ENCODE assay signal across 12 cellular contexts in genomic region chr3:107367353-107367752, GRCh38. TPM values are rescaled to one million over a fixed set of nuclear protein-coding genes. Genes with fewer than 3 reads are reported as not detected.
DNase-seq lines count a peak whose midpoint lies in the region; ATAC-seq, FAIRE-seq and TF ChIP-seq lines count a peak whose summit lies in the region.
"Had no signal": no experiment of that assay in that cellular context is flagged by ENCODE, and none has a peak within 500 bp of the region (broad histone marks: within the 10 kb centered on the region; RNA-seq: fewer than 3 reads in every experiment).

No MANE protein-coding gene starts in this region.

- no peak for TF ChIP-seq CTCF in HepG2 (CRISPR knock-in tag; IDR thresholded peaks at IDR 0.05)
- TF ChIP-seq CTCF in right lobe of liver (IDR thresholded peaks at IDR 0.05), result no peak
- TF ChIP-seq CTCF in PC-3 (conservative IDR thresholded peaks at IDR 0.05; ENCODE audit: low read depth, low read length), result no peak
- no peak for TF ChIP-seq CTCF in epithelial cell of esophagus (IDR thresholded peaks at IDR 0.05; ENCODE audit: insufficient read depth, low read depth, low read length, missing control alignments)
- no peak for TF ChIP-seq CTCF in psoas muscle (IDR thresholded peaks at IDR 0.05)

- CTCF ChIA-PET in HepG2 (lab: Yijun Ruan, JAX; ENCODE audit: low intra/inter-chr PET ratio, low total read pairs), result no interaction called here
- CTCF ChIA-PET in PC-3 (lab: Charles Lee), result interaction anchor here (1.1 kb wide), 1 partner anchor 95 kb away, joined by 3 read pairs; no protein-coding TSS in a partner anchor

- no peak overlapping the region for H3K27ac ChIP-seq in HepG2 (ENCODE audit: extremely low read length, insufficient read depth, low read length)
- no peak overlapping the region for H3K27ac ChIP-seq in right lobe of liver
- H3K27ac ChIP-seq in PC-3 (ENCODE audit: low read length), result peak overlapping the region; percentile 70
- H3K27ac ChIP-seq in psoas muscle, result no peak overlapping the region
- H3K27ac ChIP-seq: left ventricle myocardium inferior had no signal

- TF ChIP-seq EP300 in HepG2 (IDR thresholded peaks at IDR 0.05; ENCODE audit: low read depth in 2 of 2, low read length in 2 of 2) (no peak), HepG2 (CRISPR knock-in tag; IDR thresholded peaks at IDR 0.05; ENCODE audit: borderline replicate concordance) (no peak)

- H3F3A ChIP-seq in PC-3 (ENCODE audit: low read length, unreplicated experiment), result no peaks in the 10 kb centered on the region

- no peak for TF ChIP-seq RAD21 in HepG2 (CRISPR knock-in tag; IDR thresholded peaks at IDR 0.05)

- no peak for FAIRE-seq in HepG2 (lab: Jason Lieb, UNC)

- H3K36me3 ChIP-seq in HepG2 (replicated peaks in 1 of 2; ENCODE audit: control insufficient read depth in 1 of 2, insufficient read depth in 2 of 2, low read length in 2 of 2) (no peaks in the 10 kb centered on the region), right lobe of liver (no peaks in the 10 kb centered on the region), PC-3 (ENCODE audit: low read depth, low read length) (no peaks in the 10 kb centered on the region), psoas muscle (ENCODE audit: insufficient read depth in 1 of 2, low read depth in 1 of 2) (no peaks in the 10 kb centered on the region)
- H3K36me3 ChIP-seq: left ventricle myocardium inferior had no signal

- POLR2A ChIA-PET in HepG2 (lab: Yijun Ruan, JAX), result no interaction called here
- POLR2A ChIA-PET in PC-3 (lab: Charles Lee; ENCODE audit: unreplicated experiment), result interaction anchor here (0.7 kb wide), 1 partner anchor 53 kb away, joined by 4 read pairs; no protein-coding TSS in a partner anchor

- DNase-seq in HepG2 (ENCODE audit: low spot score), result no peak
- no peak for DNase-seq in right lobe of liver
- peak; percentile 95 for DNase-seq in PC-3
- DNase-seq in epithelial cell of esophagus (ENCODE audit: low read depth), result peak; percentile 83
- DNase-seq in psoas muscle, result no peak
- no peak for DNase-seq in DMS 273 (lab: John Stamatoyannopoulos, UW; ENCODE audit: unreplicated experiment)
- DNase-seq: activated naive CD8-positive, alpha-beta T cell treated with anti-CD3 and anti-CD28 coated beads, Interleukin-2, amount 10 ng/mL, durations not matched to agents 7 days and 5 days; DMS 273 treated with DMSO at 0.1 percent for 48 hours; left ventricle myocardium inferior; stimulated activated CD4-positive, alpha-beta T cell treated with anti-CD3 and anti-CD28 coated beads, Interleukin-1b, Interleukin-23, amount 100 ng/mL, for 48 hours had no signal

- no peak overlapping the region for H3K4me2 ChIP-seq in HepG2 (ENCODE audit: low read depth, low read length)
- H3K4me2 ChIP-seq in PC-3 (ENCODE audit: low read length), result peak overlapping the region; percentile 51

- BruUV-seq in HepG2 (replicated peaks; lab: Mats Ljungman, UMichigan) (no TSS peak), PC-3 (replicated peaks; lab: Mats Ljungman, UMichigan) (no TSS peak)

- ATAC-seq in HepG2, result no peak
- no peak for ATAC-seq in right lobe of liver
- peak; percentile 86 for ATAC-seq in PC-3
- no peak for ATAC-seq in GM21381 (IDR thresholded peaks at IDR 0.05; ENCODE audit: unreplicated experiment)
- no peak for ATAC-seq in psoas muscle
- ATAC-seq in HG03039 (IDR thresholded peaks at IDR 0.05; ENCODE audit: unreplicated experiment), result no peak

- intact Hi-C loops in HepG2 (cut with micrococcal nuclease; ENCODE audit: unreplicated experiment), result no loop called here
- intact Hi-C loops in right lobe of liver (cut with DNase I), result no loop called here
- intact Hi-C loops in PC-3 (cut with micrococcal nuclease), result loop anchor here (5.0 kb wide), 1 partner anchor 160 kb away; no protein-coding TSS in a partner anchor
- intact Hi-C loops in psoas muscle (cut with DNase I), result no loop called here

- no peaks in the 10 kb centered on the region for H4K20me1 ChIP-seq in HepG2 (ENCODE audit: insufficient read depth, low read length)
- H4K20me1 ChIP-seq in PC-3 (ENCODE audit: low read length), result no peaks in the 10 kb centered on the region

- H3K79me2 ChIP-seq in HepG2 (ENCODE audit: insufficient read depth, low read length) (no peaks in the 10 kb centered on the region), PC-3 (ENCODE audit: low read length) (no peaks in the 10 kb centered on the region)

- H3K9ac ChIP-seq in HepG2 (ENCODE audit: insufficient read depth, low read depth, low read length) (no peak overlapping the region), PC-3 (ENCODE audit: low read length) (no peak overlapping the region)

- H3K9me3 ChIP-seq in HepG2 (ENCODE audit: low read length), result no peaks in the 10 kb centered on the region
- no peaks in the 10 kb centered on the region for H3K9me3 ChIP-seq in right lobe of liver
- no peaks in the 10 kb centered on the region for H3K9me3 ChIP-seq in PC-3 (ENCODE audit: low read length)
- H3K9me3 ChIP-seq in psoas muscle, result no peaks in the 10 kb centered on the region
- H3K9me3 ChIP-seq: left ventricle myocardium inferior had no signal

- no peaks in the 10 kb centered on the region for H3K9me2 ChIP-seq in PC-3 (replicated peaks; ENCODE audit: low read length)

- H3K4me1 ChIP-seq in HepG2 (ENCODE audit: insufficient read depth, low read length) (no peaks in the 10 kb centered on the region), right lobe of liver (no peaks in the 10 kb centered on the region), PC-3 (ENCODE audit: insufficient read depth, low read length) (peaks cover 21% of the 10 kb centered on the region), psoas muscle (no peaks in the 10 kb centered on the region)
- H3K4me1 ChIP-seq: left ventricle myocardium inferior had no signal

- H2AFZ ChIP-seq in HepG2 (ENCODE audit: low read length) (no peak overlapping the region), PC-3 (ENCODE audit: low read length) (peak overlapping the region; percentile 58)

- H3K4me3 ChIP-seq in HepG2 (replicated peaks in 1 of 3; ENCODE audit: insufficient read depth in 1 of 3, low read depth in 2 of 3, low read length in 3 of 3) (no peak overlapping the region), right lobe of liver (no peak overlapping the region), PC-3 (ENCODE audit: low read length) (peak overlapping the region; percentile 32; the same call in 1 of the 2 replicates), epithelial cell of esophagus (ENCODE audit: low read length) (no peak overlapping the region), psoas muscle (no peak overlapping the region)
- H3K4me3 ChIP-seq: left ventricle myocardium inferior had no signal

- in situ Hi-C loops in HepG2 (cut with HindIII; ENCODE audit: extremely low pct_ligation_motif_present, low pct_unique_long_range_greater_than_20kb), result no loop called here

- no peak for TF ChIP-seq POLR2A in HepG2 (IDR thresholded peaks at IDR 0.05; ENCODE audit: insufficient read depth in 1 of 2, low read depth in 2 of 2, low read length in 2 of 2)
- no peak for TF ChIP-seq POLR2A in right lobe of liver (IDR thresholded peaks at IDR 0.05)

- H3K27me3 ChIP-seq in HepG2 (ENCODE audit: control insufficient read depth in 1 of 2, insufficient read depth in 2 of 2, low read length in 2 of 2) (no peaks in the 10 kb centered on the region), right lobe of liver (no peaks in the 10 kb centered on the region), PC-3 (ENCODE audit: low read length) (no peaks in the 10 kb centered on the region), psoas muscle (ENCODE audit: insufficient read depth in 3 of 3, low read length in 2 of 3) (no peaks in the 10 kb centered on the region)

- WGBS in HepG2 (ENCODE audit: low lambda C conversion rate), result 48% methylated on average over 5 of the region's 5 CpGs
- 60% methylated on average over 5 of the region's 5 CpGs for whole genome bisulfite sequencing in right lobe of liver (ENCODE audit: insufficient coverage, low coverage, low lambda C conversion rate, missing lambda C conversion rate)
- 82 to 88% (median 83%) methylated on average over 5 of the region's 5 CpGs for WGBS in psoas muscle, 3 donors

TF ChIP-seq in HepG2, 621 proteins besides CTCF, POLR2A, EP300 and RAD21 (continues in another document):
- TF ChIP-seq MAFF (IDR thresholded peaks at IDR 0.05; ENCODE audit: low read depth, low read length) (0 out of 2 replicates have a peak, but pooled peaks have one; percentile 26), MAFK (conservative IDR thresholded peaks at IDR 0.05 in 1 of 2, IDR thresholded peaks at IDR 0.05 in 1 of 2; ENCODE audit: low read length in 2 of 2) (peak; percentile 41 to 66; a peak in 3 of 4 replicates)

RNA-seq across cellular contexts. Expression of gene CCDC54, which starts 9.9 kb away (rescaled TPM):
- not detected in 2 replicates for total RNA-seq in HepG2 (2016; rRNA removed; fragmentation: Illumina TruSeq; extraction: Trizol)
- not detected in 2 replicates for total RNA-seq in HepG2 (2016; cell fraction: cytosol; rRNA removed; fragmentation: Illumina TruSeq; extraction: Trizol; ENCODE audit: low read depth)
- not detected in 2 replicates for total RNA-seq in HepG2 (2016; cell fraction: insoluble cytoplasmic fraction; rRNA removed; fragmentation: Illumina TruSeq; extraction: Trizol)
- not detected in 2 replicates for total RNA-seq in HepG2 (2016; cell fraction: membrane; rRNA removed; fragmentation: Illumina TruSeq; extraction: Trizol)
- not detected in 2 replicates for total RNA-seq in HepG2 (2016; cell fraction: nucleus; rRNA removed; fragmentation: Illumina TruSeq; extraction: Trizol)
- not detected in 2 replicates for polyA plus RNA-seq in HepG2 (2011; rRNA removed)
- not detected in 2 replicates for polyA plus RNA-seq in HepG2 (2011; cell fraction: cytosol; rRNA removed)
- polyA plus RNA-seq in HepG2 (2011; cell fraction: nucleus; rRNA removed), result not detected in 2 replicates
- not detected in 2 replicates for polyA plus RNA-seq in HepG2 (2012)
- polyA plus RNA-seq in HepG2 (2016; cell fraction: cytosol; fragmentation: Illumina TruSeq; extraction: Trizol; ENCODE audit: low read depth), result not detected in 2 replicates
- not detected in 2 replicates for polyA plus RNA-seq in HepG2 (2016; cell fraction: insoluble cytoplasmic fraction; fragmentation: Illumina TruSeq; extraction: Trizol; ENCODE audit: low read depth)
- polyA plus RNA-seq in HepG2 (2016; cell fraction: membrane; fragmentation: Illumina TruSeq; extraction: Trizol; ENCODE audit: low read depth), result not detected in 2 replicates
- not detected in 2 replicates for polyA plus RNA-seq in HepG2 (2016; cell fraction: nucleus; fragmentation: Illumina TruSeq; extraction: Trizol; ENCODE audit: insufficient read depth, low read depth)
- polyA minus RNA-seq in HepG2 (2011; rRNA and poly(A)+ RNA removed; ENCODE audit: low replicate concordance), result not detected in 2 replicates
- not detected in 2 replicates for polyA minus RNA-seq in HepG2 (2011; cell fraction: cytosol; rRNA and poly(A)+ RNA removed)
- polyA minus RNA-seq in HepG2 (2011; cell fraction: nucleus; rRNA and poly(A)+ RNA removed), result not detected in 2 replicates
- total RNA-seq in right lobe of liver, result not detected
- total RNA-seq in PC-3 (2014; rRNA removed), result not detected in 2 replicates
- not detected for total RNA-seq in psoas muscle
- not detected for polyA plus RNA-seq in psoas muscle
- total RNA-seq: activated naive CD8-positive, alpha-beta T cell treated with anti-CD3 and anti-CD28 coated beads, Interleukin-2, amount 10 ng/mL, durations not matched to agents 7 days and 5 days; left ventricle myocardium inferior had no signal

Comparison
In these comparisons a context has a peak if more than half of its experiments do, and no peak if none do; other contexts are left out.
1. DNase-seq: peak in PC-3 (single experiment) and epithelial cell of esophagus (single experiment); none in HepG2 (single experiment), right lobe of liver (0 of 3), psoas muscle (0 of 2) and DMS 273 (single experiment).